In the genomic region with DNA sequence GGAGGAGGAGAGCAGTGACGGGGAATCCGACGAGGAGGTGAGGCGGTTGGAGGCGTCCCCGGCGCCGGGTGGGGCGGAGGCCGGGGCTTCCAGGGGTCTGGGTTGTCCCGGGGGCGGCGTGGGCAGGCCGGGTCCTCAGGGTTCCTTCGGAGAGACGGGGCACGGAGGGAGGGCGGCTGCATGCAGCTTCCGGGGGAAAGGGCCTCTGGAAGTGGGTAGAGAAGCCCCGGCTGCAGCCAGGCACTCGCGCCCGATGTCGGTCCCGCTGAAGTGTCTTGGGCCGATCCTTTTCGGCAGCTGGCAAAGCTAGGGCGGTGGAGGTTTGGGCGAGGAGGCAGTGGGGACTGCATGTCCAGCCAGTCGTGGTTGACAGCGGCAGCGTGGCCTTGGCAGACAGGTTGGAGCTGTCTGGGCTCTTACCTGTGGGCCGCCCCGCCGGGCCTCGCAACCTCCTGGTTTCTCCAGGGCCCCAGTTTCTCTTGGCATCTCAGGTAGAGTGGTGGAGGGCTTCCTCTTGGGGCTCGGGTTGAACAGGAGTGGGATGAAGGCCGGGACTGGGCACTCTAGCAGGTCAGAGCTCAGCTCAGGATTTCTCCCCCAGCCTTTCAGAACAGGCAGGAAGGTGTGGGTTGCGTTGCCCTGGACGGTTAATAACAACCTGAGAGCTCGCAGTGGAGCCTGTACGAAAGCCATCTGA, we compare ENCODE assay signal across 1 cellular context.
A peak's percentile ranks its signal among the peaks of the same experiment; 100 is the strongest.
TF ChIP-seq lines count a peak whose summit lies in the region.

No MANE protein-coding gene starts in this region.

TF ChIP-seq in IMR-90, 13 proteins besides CTCF, POLR2A, EP300 and RAD21:
- no peak for TF ChIP-seq RCOR1 (IDR thresholded peaks at IDR 0.05; ENCODE audit: insufficient replicate concordance, low read length)
- peak; percentile 67; the same call in 1 of the 2 replicates for TF ChIP-seq MXI1 (IDR thresholded peaks at IDR 0.05; ENCODE audit: borderline replicate concordance, low read depth, low read length)
